In genomic region chr5:179795863-179796833, GRCh38 we compare ENCODE assay signal across 8 cellular contexts. TPM values are rescaled to one million over a fixed set of nuclear protein-coding genes. Genes with fewer than 3 reads are reported as not detected.
DNase-seq lines count a peak whose midpoint lies in the region; ATAC-seq and TF ChIP-seq lines count a peak whose summit lies in the region.

No MANE protein-coding gene starts in this region.

- peaks cover 10 to 42% of the 10 kb centered on the region in 2 donors for H3K4me1 ChIP-seq in adrenal gland (replicated peaks in 1 of 2)
- H3K4me1 ChIP-seq in heart left ventricle, result peaks cover 5 to 58% (median 49%) of the 10 kb centered on the region in 12 donors
- no peaks in the 10 kb centered on the region for H3K4me1 ChIP-seq in parathyroid adenoma

- H3K4me3 ChIP-seq in GM12864 (ENCODE audit: low read depth, low read length) (peak overlapping the region; percentile 74), adrenal gland (peak overlapping the region in 2 of 4 donors; percentile 59 to 64), heart left ventricle (peak overlapping the region; percentile 46 to 82 (median 68)), parathyroid adenoma (ENCODE audit: low read depth, low read length) (peak overlapping the region; percentile 58)

- H3K9me3 ChIP-seq in adrenal gland (replicated peaks in 1 of 3), result no peaks in the 10 kb centered on the region
- H3K9me3 ChIP-seq in heart left ventricle, result no peaks in the 10 kb centered on the region
- no peaks in the 10 kb centered on the region for H3K9me3 ChIP-seq in parathyroid adenoma (ENCODE audit: control insufficient read depth, low read length)

- TF ChIP-seq CTCF in GM12864 (IDR thresholded peaks at IDR 0.05; ENCODE audit: low read depth, low read length, missing control alignments), result peak; percentile 65
- peak; percentile 19 to 96 (median 64) for TF ChIP-seq CTCF in adrenal gland (IDR thresholded peaks at IDR 0.05)
- TF ChIP-seq CTCF in heart left ventricle (IDR thresholded peaks at IDR 0.05), result peak; percentile 63 to 96 (median 88)
- TF ChIP-seq CTCF in parathyroid adenoma (IDR thresholded peaks at IDR 0.05), result peak; percentile 71

- intact Hi-C loops in adrenal gland (cut with DNase I), result loop anchor here in 1 of 2 donors (5.0 kb wide), 1 partner anchor 34 kb away; no protein-coding TSS in a partner anchor
- intact Hi-C loops in heart left ventricle (cut with DNase I), result loop anchor here in 9 of 10 donors (1.0 to 5.0 kb wide), 5 partner anchors 31 to 63 kb away; partner anchors contain the start of gene MAML1 (in 1 of the 9)

- WGBS in adrenal gland, 4 donors, result 2 to 8% (median 3%) methylated on average over 10 to 113 of the region's 113 CpGs
- WGBS in heart left ventricle, 4 donors, result 3 to 7% (median 5%) methylated on average over 48 to 113 of the region's 113 CpGs

- H3K27me3 ChIP-seq in adrenal gland (no peaks in the 10 kb centered on the region), heart left ventricle (no peaks in the 10 kb centered on the region), parathyroid adenoma (ENCODE audit: control insufficient read depth, insufficient read depth, low read length) (no peaks in the 10 kb centered on the region)

- peak overlapping the region; percentile 93 for H3K9ac ChIP-seq in parathyroid adenoma

- H3K27ac ChIP-seq in adrenal gland, result peak overlapping the region; percentile 63 to 88 (median 85)
- H3K27ac ChIP-seq in heart left ventricle, result peak overlapping the region; percentile 63 to 95 (median 85)
- H3K27ac ChIP-seq in parathyroid adenoma, result peak overlapping the region; percentile 92

- H3K36me3 ChIP-seq in adrenal gland (replicated peaks in 1 of 2) (peaks cover 0 to 40% of the 10 kb centered on the region in 2 donors), heart left ventricle (peaks cover 7 to 42% (median 38%) of the 10 kb centered on the region in 9 donors), parathyroid adenoma (ENCODE audit: control insufficient read depth, insufficient read depth, low read length) (no peaks in the 10 kb centered on the region)

- DNase-seq in GM12864 (ENCODE audit: low read depth), result no peak
- peak; percentile 63 for DNase-seq in H4 (ENCODE audit: low spot score)
- DNase-seq in LHCN-M2 (ENCODE audit: low read depth), result peak; percentile 75
- peak; percentile 78 to 87 (median 84) for DNase-seq in adrenal gland
- peak; percentile 78 to 92 (median 85) for DNase-seq in heart left ventricle
- DNase-seq in COLO829 (ENCODE audit: low spot score), result no peak

- no peaks in the 10 kb centered on the region for H3K79me2 ChIP-seq in parathyroid adenoma

- peak; percentile 88 for ATAC-seq in SK-N-SH treated with all-trans-retinoic acid at 6 μM for 48 hours
- peak; percentile 43 to 75 (median 66) for ATAC-seq in heart left ventricle

- H3K4me2 ChIP-seq in parathyroid adenoma (ENCODE audit: low read length), result peak overlapping the region; percentile 77

- TF ChIP-seq POLR2A in adrenal gland (IDR thresholded peaks at IDR 0.05), result peak; percentile 48 to 53
- TF ChIP-seq POLR2A in heart left ventricle (IDR thresholded peaks at IDR 0.05), result peak in 1 of 2 donors; percentile 61

- peak overlapping the region; percentile 94 for H2AFZ ChIP-seq in parathyroid adenoma

TF ChIP-seq in SK-N-SH treated with all-trans-retinoic acid at 6 μM for 48 hours, 23 proteins besides CTCF, POLR2A, EP300 and RAD21:
- TF ChIP-seq TSHZ2 (CRISPR knock-in tag; IDR thresholded peaks at IDR 0.05) (no peak), PATZ1 (CRISPR knock-in tag; IDR thresholded peaks at IDR 0.05; ENCODE audit: borderline replicate concordance) (0 out of 2 replicates have a peak, but pooled peaks have one; percentile 38), GLIS3 (CRISPR knock-in tag; IDR thresholded peaks at IDR 0.05) (0 out of 2 replicates have a peak, but pooled peaks have one; percentile 68)

RNA-seq across cellular contexts. Expression of gene LTC4S, which starts 2.4 kb away (rescaled TPM):
- not detected in 2 replicates for total RNA-seq in H4 (2014; rRNA removed; shearing (Covaris generic))
- total RNA-seq in LHCN-M2 (2014; rRNA removed), result not detected in 2 replicates
- polyA plus RNA-seq in LHCN-M2 (2012), result 0.53 TPM
- 100 to 1,000 TPM in 1 of 8 donors, 10 to 100 TPM in 7; 10.2 to 205 (median 27.0) TPM for total RNA-seq in adrenal gland
- polyA plus RNA-seq in adrenal gland, result 10 to 100 TPM in 2 of 3 donors, not detected in 1; 24.1 to 44.4 TPM
- 10 to 100 TPM in 4 of 9 donors, 1 to 10 TPM in 5; 4.5 to 16.7 (median 9.5) TPM for total RNA-seq in heart left ventricle
- polyA plus RNA-seq in heart left ventricle, result 10 to 100 TPM in 1 of 2 donors, 1 to 10 TPM in 1; 3.3 to 13.8 TPM

RNA-seq across cellular contexts. Expression of gene MGAT4B, which starts 10.5 kb away (rescaled TPM):
- total RNA-seq in H4 (2014; rRNA removed; shearing (Covaris generic)), result 160 and 216 TPM in 2 replicates
- total RNA-seq in LHCN-M2 (2014; rRNA removed), result 150 and 157 TPM in 2 replicates
- polyA plus RNA-seq in LHCN-M2 (2012), result 184 TPM
- 100 to 1,000 TPM in 7 of 8 donors, 10 to 100 TPM in 1; 93.3 to 242 (median 223) TPM for total RNA-seq in adrenal gland
- polyA plus RNA-seq in adrenal gland, result 100 to 1,000 TPM in 2 of 3 donors, 10 to 100 TPM in 1; 80.5 to 192 (median 122) TPM
- 100 to 1,000 TPM in 6 of 9 donors, 10 to 100 TPM in 3; 84.2 to 209 (median 112) TPM for total RNA-seq in heart left ventricle
- 10 to 100 TPM; 49.6 to 89.7 TPM for polyA plus RNA-seq in heart left ventricle

RNA-seq across cellular contexts. Expression of gene SQSTM1, which starts 24.6 kb away (rescaled TPM):
- total RNA-seq in H4 (2014; rRNA removed; shearing (Covaris generic)), result 993 and 1,115 TPM in 2 replicates
- total RNA-seq in LHCN-M2 (2014; rRNA removed), result 387 and 548 TPM in 2 replicates
- polyA plus RNA-seq in LHCN-M2 (2012), result 748 TPM
- total RNA-seq in adrenal gland, result 1,000 to 10,000 TPM in 3 of 8 donors, 100 to 1,000 TPM in 5; 521 to 2,312 (median 919) TPM
- polyA plus RNA-seq in adrenal gland, result 100 to 1,000 TPM; 258 to 312 (median 292) TPM
- total RNA-seq in heart left ventricle, result 100 to 1,000 TPM; 266 to 747 (median 402) TPM
- 100 to 1,000 TPM; 177 to 266 TPM for polyA plus RNA-seq in heart left ventricle

Comparison
In these comparisons a context has a peak if more than half of its experiments do, and no peak if none do; other contexts are left out.
1. DNase-seq: peak in H4 (single experiment), LHCN-M2 (single experiment), adrenal gland (7 of 7) and heart left ventricle (5 of 5); none in GM12864 (single experiment) and COLO829 (single experiment).
2. Peak in every context shown above with its lines, with median percentiles within 50 percentile points of each other: CTCF ChIP-seq and H3K27ac ChIP-seq.